Comparison of ENCODE assay signal across 26 cellular contexts in the genomic region with DNA sequence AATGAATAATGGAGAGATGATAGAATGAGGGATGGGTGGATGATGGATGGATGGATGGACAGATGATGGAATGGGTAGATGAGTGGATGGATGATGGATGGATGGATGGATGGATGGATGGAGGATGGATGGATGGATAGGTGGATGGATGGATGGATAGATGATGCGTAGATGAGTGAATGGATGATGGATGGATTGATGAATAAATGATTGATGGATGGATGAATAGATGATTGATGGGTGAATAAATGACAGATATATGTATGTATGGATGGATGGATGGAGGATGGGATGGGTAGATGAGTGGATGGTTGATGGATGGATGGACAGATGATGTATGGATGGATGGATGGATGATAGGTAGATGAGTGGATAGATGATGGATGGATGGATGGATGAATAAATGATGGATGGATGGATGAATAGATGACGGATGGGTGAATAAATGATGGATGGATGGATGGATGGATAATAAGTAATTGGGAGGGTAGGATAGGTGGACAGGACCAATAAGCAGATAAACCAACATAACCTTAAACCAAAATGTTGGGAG.
"Had no signal": no experiment of that assay in that cellular context is flagged by ENCODE, and none has a peak within 500 bp of the region (broad histone marks: within the 10 kb centered on the region; RNA-seq: fewer than 3 reads in every experiment).

No MANE protein-coding gene starts in this region.

- H3K9me3 ChIP-seq: left ventricle myocardium inferior, pancreas, prostate gland, stomach, testis, thyroid gland, transverse colon, upper lobe of left lung had no signal

- H3K36me3 Mint-ChIP-seq: mesothelial cell of epicardium; naive B cell; natural killer cell; stimulated activated naive B cell treated with anti-CD40 and anti-IgM and Interleukin-4, amounts not matched to agents 10 μg/mL and 1 μg/mL and 100 μg/mL, for 72 hours had no signal

- FAIRE-seq: pancreas had no signal

- H3K36me3 ChIP-seq: left ventricle myocardium inferior, pancreas, prostate gland, stomach, thyroid gland, transverse colon, upper lobe of left lung had no signal

- H3K4me1 Mint-ChIP-seq: mesothelial cell of epicardium, natural killer cell had no signal

- H3K4me3 Mint-ChIP-seq: mesothelial cell of epicardium; natural killer cell; stimulated activated naive B cell treated with anti-CD40 and anti-IgM and Interleukin-4, amounts not matched to agents 10 μg/mL and 1 μg/mL and 100 μg/mL, for 72 hours had no signal

- H3K27me3 ChIP-seq: pancreas, testis, thyroid gland, upper lobe of left lung had no signal

- H3K27ac Mint-ChIP-seq: mesothelial cell of epicardium; natural killer cell; stimulated activated naive B cell treated with anti-CD40 and anti-IgM and Interleukin-4, amounts not matched to agents 10 μg/mL and 1 μg/mL and 100 μg/mL, for 72 hours had no signal

- DNase-seq: hypothalamus; islet precursor cell; left ventricle myocardium inferior; mesendoderm; naive B cell; natural killer cell; nucleus accumbens; pancreas; retina; right cardiac atrium; stimulated activated CD4-positive, alpha-beta T cell treated with anti-CD3 and anti-CD28 coated beads, Interleukin-12 subunit alpha, Interleukin-12 subunit beta, amount 100 ng/mL, for 4 hours; stimulated activated CD4-positive, alpha-beta T cell treated with anti-CD3 and anti-CD28 coated beads, Interleukin-15, amount 100 ng/mL, for 24 hours; stimulated activated CD4-positive, alpha-beta T cell treated with anti-CD3 and anti-CD28 coated beads, Interleukin-2, amount 100 ng/mL, for 24 hours; stimulated activated CD4-positive, alpha-beta T cell treated with anti-CD3 and anti-CD28 coated beads, Interleukin-4, amount 100 ng/mL, for 1 hour; stimulated activated naive B cell treated with anti-CD40 and anti-IgM and Interleukin-4, amounts not matched to agents 10 μg/mL and 1 μg/mL and 100 μg/mL, for 72 hours; stimulated activated naive CD8-positive, alpha-beta T cell treated with anti-CD3 and anti-CD28 coated beads, Interleukin-15, Interleukin-2, amounts not matched to agents 100 U/mL and 50 U/mL, for 24 hours; stomach; testis; thyroid gland; transverse colon; upper lobe of left lung had no signal

- H3K27ac ChIP-seq: left ventricle myocardium inferior, pancreas, prostate gland, skin epidermis, stomach, testis, thyroid gland, transverse colon, upper lobe of left lung had no signal

- ATAC-seq: natural killer cell; pancreas; right cardiac atrium; sciatic nerve; stimulated activated naive B cell treated with anti-CD40 and anti-IgM and Interleukin-4, amounts not matched to agents 10 μg/mL and 1 μg/mL and 100 μg/mL, for 72 hours; stimulated activated naive CD8-positive, alpha-beta T cell treated with anti-CD3 and anti-CD28 coated beads, Interleukin-15, Interleukin-2, amounts not matched to agents 100 U/mL and 50 U/mL, for 24 hours had no signal

- H3K4me3 ChIP-seq: left ventricle myocardium inferior, lung, pancreas, prostate gland, skin epidermis, stomach, testis, thyroid gland, transverse colon, upper lobe of left lung had no signal

- H3K4me1 ChIP-seq: left ventricle myocardium inferior, pancreas, prostate gland, stomach, testis, thyroid gland, upper lobe of left lung had no signal
